ENCODE assay signal across 8 cellular contexts in the genomic region with DNA sequence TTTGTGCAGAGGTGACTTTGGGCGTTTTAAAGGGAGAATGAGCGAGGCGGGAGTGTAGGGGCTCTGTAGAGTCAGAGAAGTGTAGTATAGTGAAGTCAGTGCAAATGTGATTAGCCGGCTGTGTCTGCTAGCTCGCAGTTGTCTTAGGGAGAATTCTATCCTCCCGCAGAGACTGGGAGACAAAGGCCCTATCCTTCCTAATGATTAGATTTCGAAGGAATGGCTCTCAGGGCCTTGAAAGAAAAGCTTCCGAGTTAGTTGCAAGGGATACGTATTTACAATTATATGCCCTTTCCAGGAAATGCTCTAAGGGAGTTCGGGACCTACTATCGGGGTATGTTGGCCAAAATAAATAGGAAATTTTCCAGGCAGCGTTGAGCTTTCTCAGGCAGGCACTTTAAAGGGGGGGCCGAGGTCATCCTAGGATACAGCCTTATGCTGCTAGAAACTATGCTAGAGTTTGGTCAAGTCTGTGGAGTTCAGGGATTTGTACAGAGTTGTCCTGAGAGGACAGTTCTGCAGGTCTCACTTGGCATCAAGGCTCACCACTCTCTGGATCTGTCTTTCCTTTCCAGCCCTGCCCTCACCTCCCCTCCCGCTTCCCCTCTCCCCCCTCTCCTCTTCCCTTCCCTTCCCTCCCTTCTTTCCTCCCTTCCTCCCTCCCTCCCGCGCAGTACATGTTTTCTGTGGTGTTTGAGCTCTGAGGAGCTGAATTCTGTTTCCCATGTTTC. TPM values are rescaled to one million over a fixed set of nuclear protein-coding genes. Genes with fewer than 3 reads are reported as not detected.
DNase-seq lines count a peak whose midpoint lies in the region; ATAC-seq, FAIRE-seq and TF ChIP-seq lines count a peak whose summit lies in the region.

No MANE protein-coding gene starts in this region.

- DNase-seq in A549 (ENCODE audit: low read depth in 1 of 2, low spot score in 1 of 2) (no peak), RWPE1 (ENCODE audit: low spot score) (peak; percentile 42), epithelial cell of esophagus (ENCODE audit: low read depth) (no peak), 8988T (no peak)
- peak in 1 of 10 donors; percentile 4 for DNase-seq in naive thymus-derived CD8-positive, alpha-beta T cell

- CTCF ChIA-PET in A549 (lab: Yijun Ruan, JAX) (interaction anchor here (0.6 to 6.1 kb wide), 7 partner anchors 8 to 1954 kb away, joined by 3 to 53 read pairs (median 5); partner anchors contain the start of gene STK17A), RWPE1 (lab: Yijun Ruan, JAX) (interaction anchor here (0.6 to 1.4 kb wide), 7 partner anchors 8 to 990 kb away, joined by 3 to 7 read pairs (median 4); no protein-coding TSS in a partner anchor)

- no peaks in the 10 kb centered on the region for H3K27me3 Mint-ChIP-seq in naive thymus-derived CD8-positive, alpha-beta T cell

- TF ChIP-seq RAD21 in A549 (conservative IDR thresholded peaks at IDR 0.05 in 1 of 2, IDR thresholded peaks at IDR 0.05 in 1 of 2), result no peak

- TF ChIP-seq CTCF in A549 (IDR thresholded peaks at IDR 0.05) (no peak), RWPE1 (conservative IDR thresholded peaks at IDR 0.05; ENCODE audit: low read depth) (no peak), epithelial cell of esophagus (IDR thresholded peaks at IDR 0.05; ENCODE audit: insufficient read depth, low read depth, low read length, missing control alignments) (no peak)

- no peaks in the 10 kb centered on the region for H3K9me3 Mint-ChIP-seq in naive thymus-derived CD8-positive, alpha-beta T cell

- peak overlapping the region; percentile 81 to 93 for H3K27ac ChIP-seq in A549
- peak overlapping the region; percentile 77 for H3K27ac ChIP-seq in RWPE1

- 9% methylated on average over 16 of the region's 16 CpGs for WGBS in A549 (ENCODE audit: missing lambda C conversion rate)

- peaks cover 0 to 33% (median 0%) of the 10 kb centered on the region in 3 donors for H3K36me3 Mint-ChIP-seq in naive thymus-derived CD8-positive, alpha-beta T cell

- no peak for FAIRE-seq in A549 (lab: Jason Lieb, UNC)

- POLR2A ChIA-PET in A549 (lab: Yijun Ruan, JAX), result interaction anchor here (0.7 to 2.8 kb wide), 6 partner anchors 13 to 715 kb away, joined by 3 to 23 read pairs (median 4); partner anchors contain the start of gene C7orf25
- POLR2A ChIA-PET in RWPE1 (lab: Yijun Ruan, JAX; ENCODE audit: low non-redundant PET), result interaction anchor here (0.6 to 1.2 kb wide), 4 partner anchors 13 to 650 kb away, joined by 3 to 9 read pairs (median 4); partner anchors contain the start of gene STK17A
- POLR2A ChIA-PET in naive thymus-derived CD8-positive, alpha-beta T cell (lab: Charles Lee), result interaction anchor here (0.6 to 4.0 kb wide), 10 partner anchors 8 to 993 kb away, joined by 3 to 30 read pairs (median 8); partner anchors contain the start of genes C7orf25, MRPS24, STK17A and UBE2D4

- H3K4me1 ChIP-seq in A549, result peaks cover 21% of the 10 kb centered on the region; the same call in 2 of the 3 replicates

- H3K4me3 Mint-ChIP-seq in naive thymus-derived CD8-positive, alpha-beta T cell, result peak overlapping the region; percentile 89 to 100 (median 99)

- peak; percentile 42 to 59; a peak in 4 of 6 replicates for ATAC-seq in A549
- ATAC-seq in GM18511 (IDR thresholded peaks at IDR 0.05; ENCODE audit: unreplicated experiment), result peak; percentile 30
- no peak for ATAC-seq in naive thymus-derived CD8-positive, alpha-beta T cell
- ATAC-seq in HG03095 (IDR thresholded peaks at IDR 0.05; ENCODE audit: unreplicated experiment), result no peak
- no peak for ATAC-seq in GM18858 (IDR thresholded peaks at IDR 0.05; ENCODE audit: unreplicated experiment)

- TF ChIP-seq POLR2A in A549 (IDR thresholded peaks at IDR 0.05; ENCODE audit: low read length), result no peak

- H3K4me2 ChIP-seq in A549, result peak overlapping the region; percentile 90

- TF ChIP-seq EP300 in A549 (IDR thresholded peaks at IDR 0.05), result no peak

- H3K27ac Mint-ChIP-seq in naive thymus-derived CD8-positive, alpha-beta T cell, result peak overlapping the region; percentile 96 to 99 (median 98)

- H3K4me1 Mint-ChIP-seq in naive thymus-derived CD8-positive, alpha-beta T cell, result peaks cover 24 to 72% (median 56%) of the 10 kb centered on the region in 4 donors

- H3K4me3 ChIP-seq in A549 (peak overlapping the region; percentile 85), epithelial cell of esophagus (ENCODE audit: low read length) (peak overlapping the region; percentile 88)

- H3K9me3 ChIP-seq in A549, result no peaks in the 10 kb centered on the region

TF ChIP-seq in A549, 52 proteins besides CTCF, POLR2A, EP300 and RAD21:
- no peak for TF ChIP-seq KDM5A (IDR thresholded peaks at IDR 0.05)
- TF ChIP-seq SREBF2 (IDR thresholded peaks at IDR 0.05), result no peak
- TF ChIP-seq ZFP36 (IDR thresholded peaks at IDR 0.05; ENCODE audit: borderline replicate concordance, partially characterized antibody), result no peak
- TF ChIP-seq HDAC2 (IDR thresholded peaks at IDR 0.05), result no peak
- TF ChIP-seq CBX2 (IDR thresholded peaks at IDR 0.05; ENCODE audit: borderline replicate concordance, low read depth), result no peak
- no peak for TF ChIP-seq CHD2 (IDR thresholded peaks at IDR 0.05; ENCODE audit: low read length, partially characterized antibody)
- TF ChIP-seq, protein P1, sequence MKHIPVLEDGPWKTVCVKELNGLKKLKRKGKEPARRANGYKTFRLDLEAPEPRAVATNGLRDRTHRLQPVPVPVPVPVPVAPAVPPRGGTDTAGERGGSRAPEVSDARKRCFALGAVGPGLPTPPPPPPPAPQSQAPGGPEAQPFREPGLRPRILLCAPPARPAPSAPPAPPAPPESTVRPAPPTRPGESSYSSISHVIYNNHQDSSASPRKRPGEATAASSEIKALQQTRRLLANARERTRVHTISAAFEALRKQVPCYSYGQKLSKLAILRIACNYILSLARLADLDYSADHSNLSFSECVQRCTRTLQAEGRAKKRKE (CRISPR knock-in tag; IDR thresholded peaks at IDR 0.05; ENCODE audit: low read depth), result no peak
- TF ChIP-seq RCOR1 (IDR thresholded peaks at IDR 0.05; ENCODE audit: low read depth, low read length), result no peak
- TF ChIP-seq RARB (CRISPR knock-in tag; IDR thresholded peaks at IDR 0.05), result no peak
- TF ChIP-seq, protein P2, sequence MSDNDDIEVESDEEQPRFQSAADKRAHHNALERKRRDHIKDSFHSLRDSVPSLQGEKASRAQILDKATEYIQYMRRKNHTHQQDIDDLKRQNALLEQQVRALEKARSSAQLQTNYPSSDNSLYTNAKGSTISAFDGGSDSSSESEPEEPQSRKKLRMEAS (IDR thresholded peaks at IDR 0.05), result no peak
- TF ChIP-seq FOSB (CRISPR knock-in tag; IDR thresholded peaks at IDR 0.05), result no peak
- no peak for TF ChIP-seq SMC3 (IDR thresholded peaks at IDR 0.05)
- TF ChIP-seq CBX8 (IDR thresholded peaks at IDR 0.05), result no peak
- no peak for TF ChIP-seq FOSL2 (IDR thresholded peaks at IDR 0.05)
- no peak for TF ChIP-seq FOSL2 (CRISPR knock-in tag; IDR thresholded peaks at IDR 0.05)
- TF ChIP-seq ESRRA (IDR thresholded peaks at IDR 0.05; ENCODE audit: borderline replicate concordance, low read length), result no peak
- TF ChIP-seq RNF2 (IDR thresholded peaks at IDR 0.05; ENCODE audit: borderline replicate concordance, low read depth), result no peak

RNA-seq across cellular contexts. Expression of gene MRPL32, which starts 0.8 kb away (rescaled TPM):
- polyA plus RNA-seq in A549 (2011; rRNA removed) (68.1 and 90.4 TPM in 2 replicates), A549 (2017; fragmentation: RNase III; extraction: RNeasy Plus Mini Kit Qiagen cat#74134 plus additional on column Dnase treatment) (75.0 to 80.8 TPM (median 76.0 TPM) in 3 replicates)
- polyA plus RNA-seq in A549 (2012; cell fraction: cytosol; rRNA removed), result 64.0 and 77.5 TPM in 2 replicates
- 28.3 and 31.8 TPM in 2 replicates for polyA plus RNA-seq in A549 (2012; cell fraction: nucleus; rRNA removed)
- polyA minus RNA-seq in A549 (2011; rRNA and poly(A)+ RNA removed), result 7.6 and 8.5 TPM in 2 replicates
- total RNA-seq in naive thymus-derived CD8-positive, alpha-beta T cell, result 10 to 100 TPM; 55.1 to 59.2 TPM
- 10 to 100 TPM; 27.6 to 43.5 (median 30.7) TPM for polyA plus RNA-seq in naive thymus-derived CD8-positive, alpha-beta T cell

RNA-seq across cellular contexts. Expression of gene PSMA2, which starts 1.1 kb away (rescaled TPM):
- polyA plus RNA-seq in A549 (2011; rRNA removed) (241 and 324 TPM in 2 replicates), A549 (2017; fragmentation: RNase III; extraction: RNeasy Plus Mini Kit Qiagen cat#74134 plus additional on column Dnase treatment) (185 to 198 TPM (median 188 TPM) in 3 replicates)
- polyA plus RNA-seq in A549 (2012; cell fraction: cytosol; rRNA removed), result 98.9 and 125 TPM in 2 replicates
- 35.0 and 56.4 TPM in 2 replicates for polyA plus RNA-seq in A549 (2012; cell fraction: nucleus; rRNA removed)
- 13.6 and 14.8 TPM in 2 replicates for polyA minus RNA-seq in A549 (2011; rRNA and poly(A)+ RNA removed)
- 10 to 100 TPM; 39.6 to 45.2 TPM for total RNA-seq in naive thymus-derived CD8-positive, alpha-beta T cell
- polyA plus RNA-seq in naive thymus-derived CD8-positive, alpha-beta T cell, result 100 to 1,000 TPM; 199 to 265 (median 216) TPM

RNA-seq across cellular contexts. Expression of gene C7orf25, which starts 21.2 kb away (rescaled TPM):
- polyA plus RNA-seq in A549 (2011; rRNA removed) (3.7 and 4.2 TPM in 2 replicates), A549 (2017; fragmentation: RNase III; extraction: RNeasy Plus Mini Kit Qiagen cat#74134 plus additional on column Dnase treatment) (3.0 to 3.8 TPM (median 3.0 TPM) in 3 replicates)
- polyA plus RNA-seq in A549 (2012; cell fraction: cytosol; rRNA removed), result 2.3 TPM in 2 replicates
- 1.00 and 1.4 TPM in 2 replicates for polyA plus RNA-seq in A549 (2012; cell fraction: nucleus; rRNA removed)
- polyA minus RNA-seq in A549 (2011; rRNA and poly(A)+ RNA removed), result 1.2 and 1.7 TPM in 2 replicates
- total RNA-seq in naive thymus-derived CD8-positive, alpha-beta T cell, result 1 to 10 TPM; 7.9 to 8.0 TPM
- polyA plus RNA-seq in naive thymus-derived CD8-positive, alpha-beta T cell, result 1 to 10 TPM; 1.9 to 3.3 (median 3.0) TPM

Comparison
In these comparisons a context has a peak if more than half of its experiments do, and no peak if none do; other contexts are left out.
1. ATAC-seq: peak in A549 (2 of 2) and GM18511 (single experiment); none in naive thymus-derived CD8-positive, alpha-beta T cell (0 of 2), HG03095 (single experiment) and GM18858 (single experiment).